11 cellular contexts compared by ENCODE assay signal in the genomic region with DNA sequence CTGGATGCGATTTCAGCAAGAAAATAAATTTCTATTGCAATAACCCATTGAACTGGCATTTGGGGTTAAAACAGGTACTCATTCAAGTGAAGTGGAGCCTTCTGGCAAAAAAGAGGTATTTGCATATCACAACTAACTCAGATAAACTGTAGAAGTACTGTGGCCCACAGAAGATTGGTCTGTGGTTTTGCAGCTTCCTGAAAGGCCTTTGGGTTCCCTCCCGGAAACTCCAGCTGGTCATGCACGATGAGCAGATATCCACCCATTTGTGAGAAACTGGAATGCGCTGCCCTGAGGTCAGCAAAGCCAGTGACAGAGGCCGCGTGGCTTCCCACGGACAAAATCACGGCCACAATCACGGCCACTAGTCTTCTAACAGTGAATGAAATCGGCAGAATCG.
DNase-seq lines count a peak whose midpoint lies in the region; ATAC-seq, FAIRE-seq and TF ChIP-seq lines count a peak whose summit lies in the region.
"Had no signal": no experiment of that assay in that cellular context is flagged by ENCODE, and none has a peak within 500 bp of the region (broad histone marks: within the 10 kb centered on the region; RNA-seq: fewer than 3 reads in every experiment).

No MANE protein-coding gene starts in this region.

- H3K4me1 Mint-ChIP-seq in astrocyte (ENCODE audit: low read depth, unreplicated experiment) = peaks cover 47% of the 10 kb centered on the region

- H3K4me3 ChIP-seq in astrocyte (ENCODE audit: insufficient read depth, low read depth, low read length) = no peak overlapping the region
- no peak overlapping the region for H3K4me3 ChIP-seq in gastroesophageal sphincter
- H3K4me3 ChIP-seq: smooth muscle cell, thoracic aorta had no signal

- H3K27ac Mint-ChIP-seq in astrocyte (ENCODE audit: unreplicated experiment) = peak overlapping the region; percentile 75

- peak; percentile 55 for DNase-seq in Daoy (ENCODE audit: low read depth)
- DNase-seq in astrocyte (ENCODE audit: low read depth) = peak; percentile 69
- no peak for DNase-seq in hepatic stellate cell (ENCODE audit: low spot score)
- DNase-seq in head of caudate nucleus = no peak
- DNase-seq in activated CD4-positive, CD25-positive, alpha-beta regulatory T cell (lab: John Stamatoyannopoulos, UW) = no peak
- DNase-seq: activated CD8-positive, alpha-beta memory T cell treated with anti-CD3 and anti-CD28 coated beads for 24 hours had no signal

- 79 to 93% methylated on average over 5 to 6 of the region's 11 CpGs for WGBS in gastroesophageal sphincter (ENCODE audit: low coverage in 1 of 2), 2 donors

- H3K27me3 ChIP-seq in astrocyte (ENCODE audit: insufficient read depth, low read length) (no peaks in the 10 kb centered on the region), gastroesophageal sphincter (no peaks in the 10 kb centered on the region)

- no peak for TF ChIP-seq POLR2A in gastroesophageal sphincter (IDR thresholded peaks at IDR 0.05)

- no peaks in the 10 kb centered on the region for H3K79me2 ChIP-seq in astrocyte (ENCODE audit: insufficient read depth, low read length)

- H3K36me3 ChIP-seq in astrocyte (ENCODE audit: insufficient read depth, low read length) = no peaks in the 10 kb centered on the region
- no peaks in the 10 kb centered on the region for H3K36me3 ChIP-seq in gastroesophageal sphincter
- H3K36me3 ChIP-seq: thoracic aorta had no signal

- FAIRE-seq in astrocyte (lab: Jason Lieb, UNC) = no peak

- TF ChIP-seq EP300 in gastroesophageal sphincter (IDR thresholded peaks at IDR 0.05) = no peak

- no peaks in the 10 kb centered on the region for H3K27me3 Mint-ChIP-seq in astrocyte (ENCODE audit: low read depth, unreplicated experiment)

- no peak overlapping the region for H3K9ac ChIP-seq in astrocyte (ENCODE audit: low read length)

- H3K9me3 Mint-ChIP-seq in astrocyte (ENCODE audit: unreplicated experiment) = no peaks in the 10 kb centered on the region

- H3K4me3 Mint-ChIP-seq in astrocyte (ENCODE audit: unreplicated experiment) = no peak overlapping the region

- H3K4me1 ChIP-seq in astrocyte (ENCODE audit: insufficient read depth, low read length) (no peaks in the 10 kb centered on the region), gastroesophageal sphincter (peaks cover 0 to 3% (median 0%) of the 10 kb centered on the region in 3 donors)

- H3K4me2 ChIP-seq in astrocyte (ENCODE audit: low read length) = no peak overlapping the region
- H3K4me2 ChIP-seq: smooth muscle cell had no signal

- no peaks in the 10 kb centered on the region for H3K36me3 Mint-ChIP-seq in astrocyte (ENCODE audit: low read depth, unreplicated experiment)

- no peaks in the 10 kb centered on the region for H4K20me1 ChIP-seq in astrocyte (ENCODE audit: insufficient read depth, low read length)

- ATAC-seq in GM19455 (IDR thresholded peaks at IDR 0.05; ENCODE audit: unreplicated experiment) (peak; percentile 82), HG03432 (IDR thresholded peaks at IDR 0.05; ENCODE audit: unreplicated experiment) (peak; percentile 64), gastroesophageal sphincter (no peak)

- H3K9me3 ChIP-seq in astrocyte (ENCODE audit: insufficient read depth, low read depth, low read length) = no peaks in the 10 kb centered on the region
- no peaks in the 10 kb centered on the region for H3K9me3 ChIP-seq in gastroesophageal sphincter
- H3K9me3 ChIP-seq: thoracic aorta had no signal

- H2AFZ ChIP-seq in astrocyte (ENCODE audit: low read depth, low read length) = no peak overlapping the region

- TF ChIP-seq CTCF in astrocyte (IDR thresholded peaks at IDR 0.05; ENCODE audit: insufficient read depth, low read depth, low read length) = no peak
- TF ChIP-seq CTCF in gastroesophageal sphincter (IDR thresholded peaks at IDR 0.05) = no peak

- intact Hi-C loops in head of caudate nucleus (cut with DNase I) = no loop called here

- H3K27ac ChIP-seq in astrocyte (ENCODE audit: low read depth, low read length) (no peak overlapping the region), gastroesophageal sphincter (no peak overlapping the region)
- H3K27ac ChIP-seq: thoracic aorta had no signal

Comparison
In these comparisons a context has a peak if more than half of its experiments do, and no peak if none do; other contexts are left out.
1. DNase-seq: peak in Daoy (single experiment) and astrocyte (single experiment); none in hepatic stellate cell (single experiment), head of caudate nucleus (0 of 42) and activated CD4-positive, CD25-positive, alpha-beta regulatory T cell (0 of 4).